ENCODE assay signal across 29 cellular contexts in genomic region chr1:7456683-7457082, GRCh38.
DNase-seq lines count a peak whose midpoint lies in the region; ATAC-seq lines count a peak whose summit lies in the region.
"Had no signal": no experiment of that assay in that cellular context is flagged by ENCODE, and none has a peak within 500 bp of the region (broad histone marks: within the 10 kb centered on the region; RNA-seq: fewer than 3 reads in every experiment).

No MANE protein-coding gene starts in this region.

- no peak overlapping the region for H2BK5ac ChIP-seq in neuronal stem cell (ENCODE audit: low read length)

- peaks cover 0 to 51% (median 0%) of the 10 kb centered on the region in 3 experiments for H3K27me3 ChIP-seq in neuronal stem cell (ENCODE audit: control insufficient read depth in 3 of 3, insufficient read depth in 3 of 3, low read depth in 1 of 3, low read length in 3 of 3)
- H3K27me3 ChIP-seq: upper lobe of left lung had no signal

- H3K79me1 ChIP-seq in neuronal stem cell (ENCODE audit: low read depth, low read length): no peaks in the 10 kb centered on the region

- no peak overlapping the region for H2AFZ ChIP-seq in neuronal stem cell (ENCODE audit: low read length)

- H3K9ac ChIP-seq in neuronal stem cell (ENCODE audit: low read depth, low read length, poor library complexity): no peak overlapping the region

- H2BK120ac ChIP-seq in neuronal stem cell (ENCODE audit: low read depth, low read length): no peak overlapping the region

- no peaks in the 10 kb centered on the region for H3K36me3 Mint-ChIP-seq in activated naive CD8-positive, alpha-beta T cell treated with anti-CD3 and anti-CD28 coated beads for 36 hours
- H3K36me3 Mint-ChIP-seq: brain, memory B cell had no signal

- peak overlapping the region; percentile 52 for H4K8ac ChIP-seq in neuronal stem cell (ENCODE audit: low read depth, low read length)

- H3K4me1 Mint-ChIP-seq in activated naive CD8-positive, alpha-beta T cell treated with anti-CD3 and anti-CD28 coated beads for 36 hours: no peaks in the 10 kb centered on the region
- H3K4me1 Mint-ChIP-seq: memory B cell had no signal

- H3K27me3 Mint-ChIP-seq in activated naive CD8-positive, alpha-beta T cell treated with anti-CD3 and anti-CD28 coated beads for 36 hours: no peaks in the 10 kb centered on the region

- no peak overlapping the region for H3K14ac ChIP-seq in neuronal stem cell (ENCODE audit: low read length)

- peak overlapping the region; percentile 84 for H3K18ac ChIP-seq in neuronal stem cell (ENCODE audit: low read length)

- no peak overlapping the region for H3K27ac ChIP-seq in neuronal stem cell (replicated peaks; ENCODE audit: low read length)
- H3K27ac ChIP-seq: C4-2B, HL-60, suprapubic skin, upper lobe of left lung had no signal

- H2AK5ac ChIP-seq in neuronal stem cell (ENCODE audit: low read depth, low read length): peak overlapping the region; percentile 41

- DNase-seq in NCI-H2227 (lab: John Stamatoyannopoulos, UW; ENCODE audit: unreplicated experiment) (peak; percentile 23), NCI-H2227 treated with DMSO at 0.1 percent for 48 hours (lab: John Stamatoyannopoulos, UW) (no peak), NCI-H345 (lab: John Stamatoyannopoulos, UW) (peak; percentile 69), cerebellum (ENCODE audit: low spot score) (peak; percentile 39), neuronal stem cell (ENCODE audit: low spot score) (no peak), nucleus accumbens (lab: John Stamatoyannopoulos, UW) (no peak)
- no peak for DNase-seq in activated naive CD8-positive, alpha-beta T cell treated with anti-CD3 and anti-CD28 coated beads for 36 hours
- DNase-seq: activated CD4-positive, alpha-beta T cell treated with anti-CD3 and anti-CD28 coated beads, Interleukin-2, amount 50 U/mL, for 48 hours; activated naive CD4-positive, alpha-beta T cell treated with Interleukin-2 at 50 U/mL for 16 hours; Calu3; DND-41; KG1; NCI-H1105 treated with DMSO at 0.1 percent for 48 hours; posterior cingulate gyrus; right cardiac atrium; SHP77; stimulated activated naive CD4-positive, alpha-beta T cell treated with Interleukin-2 at 50 U/mL for 16 hours; T-helper 17 cell; upper lobe of left lung had no signal

- H3K4ac ChIP-seq in neuronal stem cell (ENCODE audit: low read length): no peak overlapping the region

- no peaks in the 10 kb centered on the region for H3K9me3 Mint-ChIP-seq in activated naive CD8-positive, alpha-beta T cell treated with anti-CD3 and anti-CD28 coated beads for 36 hours
- H3K9me3 Mint-ChIP-seq: brain, memory B cell, neural crest cell had no signal

- H3K4me3 ChIP-seq in neuronal stem cell (ENCODE audit: low read length in 2 of 2): no peak overlapping the region
- H3K4me3 ChIP-seq: smooth muscle cell, suprapubic skin, upper lobe of left lung had no signal

- H3K27ac Mint-ChIP-seq in activated naive CD8-positive, alpha-beta T cell treated with anti-CD3 and anti-CD28 coated beads for 36 hours: no peak overlapping the region
- H3K27ac Mint-ChIP-seq: memory B cell, T-helper 17 cell had no signal

- H3K23ac ChIP-seq in neuronal stem cell (ENCODE audit: low read depth, low read length, poor library complexity): no peak overlapping the region

- no peak overlapping the region for H3K4me3 Mint-ChIP-seq in activated naive CD8-positive, alpha-beta T cell treated with anti-CD3 and anti-CD28 coated beads for 36 hours
- H3K4me3 Mint-ChIP-seq: brain, memory B cell, neural crest cell, T-helper 17 cell had no signal

- peak overlapping the region; percentile 83 for H2BK15ac ChIP-seq in neuronal stem cell (ENCODE audit: low read length)

- H3K36me3 ChIP-seq in neuronal stem cell (replicated peaks in 1 of 2; ENCODE audit: control insufficient read depth in 2 of 2, insufficient read depth in 2 of 2, low read length in 2 of 2): no peaks in the 10 kb centered on the region
- H3K36me3 ChIP-seq: suprapubic skin, upper lobe of left lung had no signal

- WGBS in neuronal stem cell (ENCODE audit: extremely low coverage in 2 of 2, insufficient read length in 2 of 2, insufficient replicate concordance in 1 of 2), 2 donors: no CpG with 5 or more reads among the region's 19 CpGs

- H2BK12ac ChIP-seq in neuronal stem cell (ENCODE audit: low read length): no peak overlapping the region

- H3K9me3 ChIP-seq in neuronal stem cell (replicated peaks in 1 of 2; ENCODE audit: control insufficient read depth in 2 of 2, insufficient read depth in 1 of 2, low read depth in 1 of 2, low read length in 2 of 2): no peaks in the 10 kb centered on the region
- H3K9me3 ChIP-seq: suprapubic skin, upper lobe of left lung had no signal

- ATAC-seq in HG03354 (IDR thresholded peaks at IDR 0.05; ENCODE audit: poor library complexity, severe bottlenecking, unreplicated experiment): no peak
- ATAC-seq: activated CD4-positive, CD25-positive, alpha-beta regulatory T cell treated with anti-CD3 and anti-CD28 coated beads, Interleukin-2, amount 50 U/mL, for 24 hours; left lobe of liver; right cardiac atrium; T-helper 17 cell had no signal

- no peak overlapping the region for H3K4me2 ChIP-seq in neuronal stem cell (ENCODE audit: insufficient read depth, low read length, poor library complexity, severe bottlenecking)
- H3K4me2 ChIP-seq: smooth muscle cell had no signal

- H4K91ac ChIP-seq in neuronal stem cell (ENCODE audit: low read depth, low read length, poor library complexity): no peak overlapping the region

- H3K4me1 ChIP-seq in neuronal stem cell (ENCODE audit: control insufficient read depth in 2 of 2, insufficient read depth in 1 of 2, low read depth in 1 of 2, low read length in 2 of 2): peaks cover 0 to 7% of the 10 kb centered on the region in 2 donors

Comparison
In these comparisons a context has a peak if more than half of its experiments do, and no peak if none do; other contexts are left out.
1. DNase-seq: peak in NCI-H2227 (single experiment), NCI-H345 (single experiment) and cerebellum (single experiment); none in NCI-H2227 treated with DMSO at 0.1 percent for 48 hours (single experiment), neuronal stem cell (single experiment), nucleus accumbens (0 of 56) and activated naive CD8-positive, alpha-beta T cell treated with anti-CD3 and anti-CD28 coated beads for 36 hours (single experiment).